In genomic region chr3:32500880-32501784, GRCh38 we compare ENCODE assay signal across 8 cellular contexts. TPM values are rescaled to one million over a fixed set of nuclear protein-coding genes. Genes with fewer than 3 reads are reported as not detected.
DNase-seq lines count a peak whose midpoint lies in the region; ATAC-seq and TF ChIP-seq lines count a peak whose summit lies in the region.

No MANE protein-coding gene starts in this region.

- peaks cover 14 to 31% of the 10 kb centered on the region in 2 donors for H3K36me3 Mint-ChIP-seq in CD14-positive monocyte
- H3K36me3 Mint-ChIP-seq in natural killer cell = no peaks in the 10 kb centered on the region

- no peaks in the 10 kb centered on the region for H3K9me3 ChIP-seq in MG63

- H3K4me3 ChIP-seq in MG63 (peak overlapping the region; percentile 80), coronary artery (peak overlapping the region; percentile 96)

- no peaks in the 10 kb centered on the region for H3K9me3 Mint-ChIP-seq in CD14-positive monocyte
- no peaks in the 10 kb centered on the region for H3K9me3 Mint-ChIP-seq in natural killer cell

- H3K27ac Mint-ChIP-seq in CD14-positive monocyte = peak overlapping the region; percentile 78 to 98 (median 95)
- peak overlapping the region; percentile 84 to 92 for H3K27ac Mint-ChIP-seq in natural killer cell

- ATAC-seq in natural killer cell (no peak), GM21717 (IDR thresholded peaks at IDR 0.05; ENCODE audit: unreplicated experiment) (no peak), HG03108 (IDR thresholded peaks at IDR 0.05; ENCODE audit: unreplicated experiment) (no peak), HG03175 (IDR thresholded peaks at IDR 0.05; ENCODE audit: unreplicated experiment) (no peak)

- H3K4me3 Mint-ChIP-seq in CD14-positive monocyte (peak overlapping the region; percentile 94 to 95), natural killer cell (peak overlapping the region; percentile 90)

- intact Hi-C loops in CD14-positive monocyte (cut with micrococcal nuclease) = loop anchor here in 1 of 2 donors (10.0 kb wide), 1 partner anchor 184 kb away; the partner anchor contains the start of gene CNOT10
- intact Hi-C loops in natural killer cell (cut with micrococcal nuclease) = no loop called here

- peak overlapping the region; percentile 82 to 99 for H3K27ac ChIP-seq in coronary artery

- DNase-seq in CD14-positive monocyte (ENCODE audit: low spot score) (no peak), MG63 (no peak), coronary artery (ENCODE audit: low spot score) (no peak), natural killer cell (no peak)
- DNase-seq in activated CD4-positive, alpha-beta T cell treated with anti-CD3 and anti-CD28 coated beads for 4 hours = no peak

- TF ChIP-seq CTCF in CD14-positive monocyte (IDR thresholded peaks at IDR 0.05) (no peak), coronary artery (IDR thresholded peaks at IDR 0.05) (no peak), natural killer cell (IDR thresholded peaks at IDR 0.05) (no peak)

- H3K27me3 Mint-ChIP-seq in CD14-positive monocyte (ENCODE audit: low read depth in 3 of 3) = no peaks in the 10 kb centered on the region
- H3K27me3 Mint-ChIP-seq in natural killer cell (ENCODE audit: low read depth in 2 of 2) = no peaks in the 10 kb centered on the region

- no peaks in the 10 kb centered on the region for H3K27me3 ChIP-seq in MG63

- H3K4me1 Mint-ChIP-seq in CD14-positive monocyte (peaks cover 52% of the 10 kb centered on the region), natural killer cell (peaks cover 37 to 40% of the 10 kb centered on the region in 2 donors)

- H3K36me3 ChIP-seq in MG63 = no peaks in the 10 kb centered on the region

RNA-seq across cellular contexts. Expression of gene CMTM6, which starts 1.5 kb away (rescaled TPM):
- polyA plus RNA-seq in CD14-positive monocyte = 100 to 1,000 TPM; 190 to 210 TPM
- 30.5 and 39.3 TPM in 2 replicates for total RNA-seq in MG63 (2014; rRNA removed; shearing (Covaris generic); ENCODE audit: low replicate concordance)
- 10 to 100 TPM; 57.4 to 63.6 (median 59.5) TPM for total RNA-seq in natural killer cell
